In the genomic region with DNA sequence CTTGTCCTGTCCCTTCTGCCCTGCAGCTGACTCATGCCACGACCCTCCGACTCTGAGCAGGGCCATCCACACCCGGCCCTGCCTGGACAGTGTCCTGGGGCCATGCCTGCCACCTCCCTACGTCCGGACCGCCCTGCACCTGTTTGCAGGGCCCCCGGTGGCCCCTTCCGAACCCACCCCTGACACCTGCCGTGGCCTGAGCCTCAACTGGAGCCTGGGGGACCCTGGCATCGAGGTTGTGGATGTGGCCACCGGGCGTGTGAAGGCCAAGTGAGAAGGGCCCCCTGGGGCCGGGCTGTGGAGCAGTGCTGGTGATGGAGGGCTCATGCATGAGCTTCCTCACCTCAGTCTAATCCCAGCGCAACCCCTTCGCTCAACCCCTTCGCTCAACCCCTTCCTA, we compare ENCODE assay signal across 18 cellular contexts. TPM values are rescaled to one million over a fixed set of nuclear protein-coding genes. Genes with fewer than 3 reads are reported as not detected.
DNase-seq lines count a peak whose midpoint lies in the region; ATAC-seq, FAIRE-seq and TF ChIP-seq lines count a peak whose summit lies in the region.
"Had no signal": no experiment of that assay in that cellular context is flagged by ENCODE, and none has a peak within 500 bp of the region (broad histone marks: within the 10 kb centered on the region; RNA-seq: fewer than 3 reads in every experiment).

No MANE protein-coding gene starts in this region.

- H3K27ac ChIP-seq in IMR-90 (ENCODE audit: insufficient read depth, low read length) (no peak overlapping the region), H1 (ENCODE audit: low read depth, low read length) (no peak overlapping the region), skin epidermis (peak overlapping the region in 13 of 21 experiments; percentile 46 to 89 (median 71)), right atrium auricular region (no peak overlapping the region)

- no peak for FAIRE-seq in H1 (lab: Jason Lieb, UNC)

- H3K79me2 ChIP-seq in H1 (ENCODE audit: control insufficient read depth in 1 of 2, insufficient read depth in 2 of 2, low read length in 2 of 2): no peaks in the 10 kb centered on the region

- H3K4me3 ChIP-seq in IMR-90 (ENCODE audit: insufficient read depth, low read depth, low read length) (no peak overlapping the region), H1 (ENCODE audit: extremely low read depth in 1 of 4, insufficient read depth in 2 of 4, low read depth in 3 of 4, low read length in 4 of 4) (no peak overlapping the region), skin epidermis (peak overlapping the region in 4 of 7 experiments; percentile 8 to 29 (median 28)), right atrium auricular region (no peak overlapping the region)

- H3K4ac ChIP-seq in IMR-90 (ENCODE audit: low read depth, low read length) (no peak overlapping the region), H1 (replicated peaks; ENCODE audit: insufficient read length, low read depth, low read length) (no peak overlapping the region)

- TF ChIP-seq CTCF in IMR-90 (conservative IDR thresholded peaks at IDR 0.05; ENCODE audit: low read depth, low read length) (no peak), H1 (IDR thresholded peaks at IDR 0.05; ENCODE audit: control extremely low read depth in 1 of 3, insufficient read depth in 1 of 3, low read depth in 1 of 3, low read length in 3 of 3) (no peak), right atrium auricular region (IDR thresholded peaks at IDR 0.05) (no peak)

- intact Hi-C loops in IMR-90 (cut with micrococcal nuclease): no loop called here

- H3K23ac ChIP-seq in IMR-90 (ENCODE audit: low read depth, low read length) (no peak overlapping the region), H1 (ENCODE audit: insufficient read length) (no peak overlapping the region)

- H4K5ac ChIP-seq in IMR-90 (ENCODE audit: low read depth, low read length) (no peak overlapping the region), H1 (ENCODE audit: insufficient read length, low read depth, low read length) (no peak overlapping the region)

- no peaks in the 10 kb centered on the region for H3K23me2 ChIP-seq in H1 (ENCODE audit: low read depth, low read length)

- ATAC-seq in IMR-90 (ENCODE audit: low read depth): no peak
- ATAC-seq in GM19351 (IDR thresholded peaks at IDR 0.05; ENCODE audit: unreplicated experiment): no peak
- ATAC-seq: PC-3, SK-N-SH treated with all-trans-retinoic acid at 6 μM for 48 hours had no signal

- H2AK5ac ChIP-seq in IMR-90 (ENCODE audit: low read depth, low read length): no peak overlapping the region
- no peak overlapping the region; the same call in 1 of the 2 replicates for H2AK5ac ChIP-seq in H1 (ENCODE audit: low read depth, low read length)

- H4K91ac ChIP-seq in IMR-90 (ENCODE audit: insufficient read depth, low read depth, low read length) (no peak overlapping the region), H1 (replicated peaks; ENCODE audit: insufficient read length, low read length) (no peak overlapping the region)

- H3K9ac ChIP-seq in IMR-90 (ENCODE audit: low read depth, low read length): no peak overlapping the region
- no peak overlapping the region for H3K9ac ChIP-seq in H1 (replicated peaks in 1 of 4; ENCODE audit: extremely low read depth in 1 of 4, low read depth in 3 of 4, low read length in 3 of 4)

- H2AFZ ChIP-seq in IMR-90 (replicated peaks; ENCODE audit: low read length, poor library complexity): no peak overlapping the region
- H2AFZ ChIP-seq in H1 (ENCODE audit: low read length): no peak overlapping the region

- H3K79me1 ChIP-seq in IMR-90 (ENCODE audit: low read depth in 1 of 2, low read length in 2 of 2) (no peaks in the 10 kb centered on the region), H1 (ENCODE audit: low read depth, low read length) (no peaks in the 10 kb centered on the region)

- peak overlapping the region; percentile 28 for H2AK9ac ChIP-seq in IMR-90 (replicated peaks; ENCODE audit: low read depth, low read length, poor library complexity)

- no peak overlapping the region for H2BK15ac ChIP-seq in IMR-90 (ENCODE audit: low read depth, low read length)
- peak overlapping the region; percentile 97; the same call in 1 of the 2 replicates for H2BK15ac ChIP-seq in H1 (ENCODE audit: low read length)

- H3K56ac ChIP-seq in IMR-90 (ENCODE audit: extremely low read depth, insufficient read depth, low read length) (no peak overlapping the region), H1 (replicated peaks; ENCODE audit: insufficient read length, low read depth, low read length) (no peak overlapping the region)

- no peak for TF ChIP-seq EP300 in H1 (IDR thresholded peaks at IDR 0.05; ENCODE audit: borderline replicate concordance in 1 of 2, low read depth in 2 of 2, low read length in 2 of 2)

- H3K4me1 ChIP-seq in IMR-90 (ENCODE audit: control insufficient read depth, insufficient read depth, low read length) (peaks cover 2% of the 10 kb centered on the region; the same call in 1 of the 2 replicates), H1 (replicated peaks in 1 of 4; ENCODE audit: control insufficient read depth in 3 of 4, insufficient read depth in 4 of 4, low read length in 3 of 4) (peaks cover 0 to 3% (median under 1%) of the 10 kb centered on the region in 4 experiments; a peak in 2 of 7 replicates), right atrium auricular region (no peaks in the 10 kb centered on the region)

- H4K8ac ChIP-seq in IMR-90 (ENCODE audit: low read depth in 2 of 2, low read length in 2 of 2) (no peak overlapping the region), H1 (ENCODE audit: extremely low read depth, insufficient read depth, low read length) (0 out of 2 replicates have a peak overlapping the region, but pooled peaks have one; percentile 14)

- no peak overlapping the region for H3K18ac ChIP-seq in IMR-90 (ENCODE audit: low read depth, low read length)
- H3K18ac ChIP-seq in H1 (ENCODE audit: extremely low read depth, low read length): no peak overlapping the region

- POLR2A ChIA-PET in IMR-90 (lab: Charles Lee; ENCODE audit: unreplicated experiment): no interaction called here
- POLR2A ChIA-PET in H1 (lab: Charles Lee; ENCODE audit: partially characterized antibody): interaction anchor here (1.0 kb wide), 1 partner anchor 9 kb away, joined by 3 read pairs; a partner anchor contains a TSS

- H4K20me1 ChIP-seq in IMR-90 (ENCODE audit: insufficient read depth, low read length) (no peaks in the 10 kb centered on the region; the same call in 1 of the 2 replicates), H1 (replicated peaks in 1 of 2; ENCODE audit: control insufficient read depth in 1 of 2, insufficient read depth in 2 of 2, low read length in 2 of 2) (no peaks in the 10 kb centered on the region)

- WGBS in IMR-90 (ENCODE audit: extremely low coverage in 2 of 2, insufficient read length in 1 of 2), 2 experiments: no CpG with 5 or more reads among the region's 16 CpGs
- 90% methylated on average over 11 of the region's 16 CpGs; no CpG with 5 or more reads in 1 of the 2 experiments for WGBS in H1 (ENCODE audit: extremely low coverage in 1 of 2, insufficient coverage in 1 of 2, insufficient read length in 1 of 2, insufficient replicate concordance in 2 of 2, low coverage in 1 of 2, low lambda C conversion rate in 2 of 2, missing lambda C conversion rate in 1 of 2), 2 experiments

- TF ChIP-seq RAD21 in IMR-90 (IDR thresholded peaks at IDR 0.05; ENCODE audit: low read length) (no peak), H1 (IDR thresholded peaks at IDR 0.05 in 1 of 2, conservative IDR thresholded peaks at IDR 0.05 in 1 of 2; ENCODE audit: low read depth in 2 of 2, low read length in 2 of 2) (no peak)

- H3K27me3 ChIP-seq in IMR-90 (ENCODE audit: control insufficient read depth, insufficient read depth, low read length) (peaks cover 34% of the 10 kb centered on the region), H1 (replicated peaks in 1 of 4; ENCODE audit: control insufficient read depth in 3 of 4, extremely low read depth in 1 of 4, insufficient read depth in 3 of 4, low read length in 3 of 4) (no peaks in the 10 kb centered on the region), right atrium auricular region (no peaks in the 10 kb centered on the region)

- H3K4me2 ChIP-seq in IMR-90 (ENCODE audit: low read depth, low read length) (no peak overlapping the region), H1 (ENCODE audit: insufficient read depth in 1 of 2, low read depth in 2 of 2, low read length in 2 of 2) (no peak overlapping the region)

- H2BK120ac ChIP-seq in IMR-90 (ENCODE audit: low read depth, low read length): no peak overlapping the region
- no peak overlapping the region for H2BK120ac ChIP-seq in H1 (replicated peaks; ENCODE audit: low read depth, low read length)

- no peaks in the 10 kb centered on the region for H3K9me1 ChIP-seq in IMR-90 (ENCODE audit: insufficient read depth, low read length)

- H2BK20ac ChIP-seq in IMR-90 (ENCODE audit: low read depth, low read length): no peak overlapping the region
- no peak overlapping the region for H2BK20ac ChIP-seq in H1 (ENCODE audit: low read length)

- TF ChIP-seq POLR2A in IMR-90 (IDR thresholded peaks at IDR 0.05; ENCODE audit: low read depth, low read length) (no peak), H1 (IDR thresholded peaks at IDR 0.05; ENCODE audit: control extremely low read depth in 1 of 2, low read depth in 2 of 2, low read length in 2 of 2) (no peak)

- CTCF ChIA-PET in IMR-90 (lab: Yijun Ruan, JAX): no interaction called here
- CTCF ChIA-PET in H1 (lab: Charles Lee; ENCODE audit: partially characterized antibody): interaction anchor here (0.6 to 1.9 kb wide), 5 partner anchors 9 to 287 kb away, joined by 3 to 7 read pairs (median 3); a partner anchor contains a TSS

- no peaks in the 10 kb centered on the region for H3K9me3 ChIP-seq in IMR-90 (ENCODE audit: control insufficient read depth, insufficient read depth, low read length)
- no peaks in the 10 kb centered on the region; a peak in 1 of 4 replicates for H3K9me3 ChIP-seq in H1 (ENCODE audit: insufficient read depth in 2 of 2, low read depth in 1 of 2, low read length in 1 of 2)
- H3K9me3 ChIP-seq in right atrium auricular region: no peaks in the 10 kb centered on the region

- no peak for DNase-seq in IMR-90
- no peak for DNase-seq in H1 (ENCODE audit: low read depth in 1 of 2, low spot score in 2 of 2)
- DNase-seq in right atrium auricular region (ENCODE audit: low spot score): no peak
- DNase-seq: ACHN, DMS79 treated with DMSO at 0.1 percent for 48 hours, GOT3, NCI-H1436, NCI-H1930, NCI-H226, NCI-H524, PC-3, RPMI8226, SHP77 treated with DMSO at 0.1 percent for 48 hours had no signal

- peak overlapping the region; percentile 75; the same call in 1 of the 2 replicates for H2BK12ac ChIP-seq in H1 (ENCODE audit: low read depth, low read length)

- dilution Hi-C loops in IMR-90 (cut with HindIII; ENCODE audit: low sequenced_read_pairs, unreplicated experiment): no loop called here

- no TSS peak for BruUV-seq in IMR-90 (replicated peaks; lab: Mats Ljungman, UMichigan)

- H3K36me3 ChIP-seq in IMR-90 (ENCODE audit: control insufficient read depth, insufficient read depth, low read length): no peaks in the 10 kb centered on the region
- H3K36me3 ChIP-seq in H1 (ENCODE audit: control insufficient read depth in 2 of 4, insufficient read depth in 4 of 4, low read length in 3 of 4): no peaks in the 10 kb centered on the region
- H3K36me3 ChIP-seq in right atrium auricular region: no peaks in the 10 kb centered on the region

- in situ Hi-C loops in IMR-90 (cut with MboI; ENCODE audit: low sequenced_read_pairs): no loop called here

- H3K14ac ChIP-seq in IMR-90 (replicated peaks; ENCODE audit: low read depth, low read length) (no peak overlapping the region), H1 (ENCODE audit: insufficient read length) (no peak overlapping the region)

- H2BK5ac ChIP-seq in IMR-90 (ENCODE audit: low read depth, low read length, poor library complexity, severe bottlenecking) (no peak overlapping the region), H1 (ENCODE audit: low read depth, low read length) (no peak overlapping the region)

RNA-seq across cellular contexts. Expression of a gene that starts 5.1 kb away (rescaled TPM):
- total RNA-seq in IMR-90 (2012; rRNA removed) (not detected in 2 replicates), right atrium auricular region (under 1 TPM in 1 of 2 donors, not detected in 1; 0.19 TPM)
- polyA plus RNA-seq in IMR-90 (2012; rRNA removed) (not detected in 2 replicates), H1 (2011; rRNA removed) (1.2 and 2.3 TPM in 2 replicates)
- 0.06 TPM in 1 of 2 replicates, not detected in the other for polyA plus RNA-seq in IMR-90 (2012; cell fraction: cytosol; rRNA removed)
- polyA plus RNA-seq in IMR-90 (2012; cell fraction: nucleus; rRNA removed; ENCODE audit: low replicate concordance): 0.03 TPM in 1 of 2 replicates, not detected in the other
- 1.3 and 1.6 TPM in 2 replicates for total RNA-seq in H1 (2021; fragmentation: NEBNext Ultra II Directional; extraction: Animal tissue kit (Norgen Biotek cat#: 25700))
- 1.8 TPM for polyA plus RNA-seq in H1 (2011; cell fraction: cytosol; rRNA removed)
- 4.1 TPM for polyA plus RNA-seq in H1 (2011; cell fraction: nucleus; rRNA removed)
- 0.64 to 0.78 TPM (median 0.70 TPM) in 4 replicates for polyA plus RNA-seq in H1 (2012, experiment 1 of 2)
- polyA plus RNA-seq in H1 (2012, experiment 2 of 2): 0.46 TPM
- polyA plus RNA-seq in H1 (2013, experiment 1 of 2): 0.51 TPM
- 0.33 TPM for polyA plus RNA-seq in H1 (2013, experiment 2 of 2)
- polyA minus RNA-seq in H1 (2011; rRNA and poly(A)+ RNA removed): 0.17 and 0.25 TPM in 2 replicates
- polyA minus RNA-seq in H1 (2011; cell fraction: cytosol; rRNA and poly(A)+ RNA removed): 1.9 TPM
- 0.90 TPM for polyA minus RNA-seq in H1 (2011; cell fraction: nucleus; rRNA and poly(A)+ RNA removed)
- total RNA-seq: M059J, PC-3 had no signal
- polyA plus RNA-seq: CD14-positive monocyte had no signal

RNA-seq across cellular contexts. Expression of a gene that starts 9.2 kb away (rescaled TPM):
- 6.1 and 7.3 TPM in 2 replicates for total RNA-seq in IMR-90 (2012; rRNA removed)
- 35.5 and 41.6 TPM in 2 replicates for polyA plus RNA-seq in IMR-90 (2012; rRNA removed)
- 15.1 and 17.4 TPM in 2 replicates for polyA plus RNA-seq in IMR-90 (2012; cell fraction: cytosol; rRNA removed)
- 397 and 707 TPM in 2 replicates for polyA plus RNA-seq in IMR-90 (2012; cell fraction: nucleus; rRNA removed; ENCODE audit: low replicate concordance)
- total RNA-seq in H1 (2021; fragmentation: NEBNext Ultra II Directional; extraction: Animal tissue kit (Norgen Biotek cat#: 25700)): 63.8 and 68.0 TPM in 2 replicates
- 44.6 and 81.6 TPM in 2 replicates for polyA plus RNA-seq in H1 (2011; rRNA removed)
- 60.1 TPM for polyA plus RNA-seq in H1 (2011; cell fraction: cytosol; rRNA removed)
- 466 TPM for polyA plus RNA-seq in H1 (2011; cell fraction: nucleus; rRNA removed)
- 65.5 to 73.4 TPM (median 68.4 TPM) in 4 replicates for polyA plus RNA-seq in H1 (2012, experiment 1 of 2)
- polyA plus RNA-seq in H1 (2012, experiment 2 of 2): 42.0 TPM
- polyA plus RNA-seq in H1 (2013, experiment 1 of 2): 52.5 TPM
- polyA plus RNA-seq in H1 (2013, experiment 2 of 2): 44.5 TPM
- polyA minus RNA-seq in H1 (2011; rRNA and poly(A)+ RNA removed): 38.9 and 40.4 TPM in 2 replicates
- polyA minus RNA-seq in H1 (2011; cell fraction: cytosol; rRNA and poly(A)+ RNA removed): 37.3 TPM
- polyA minus RNA-seq in H1 (2011; cell fraction: nucleus; rRNA and poly(A)+ RNA removed): 82.2 TPM
- 10 to 100 TPM; 16.2 to 18.4 TPM for total RNA-seq in right atrium auricular region

RNA-seq across cellular contexts. Expression of a gene that starts 43.7 kb away (rescaled TPM):
- total RNA-seq in IMR-90 (2012; rRNA removed): not detected in 2 replicates
- not detected in 2 replicates for polyA plus RNA-seq in IMR-90 (2012; rRNA removed)
- not detected in 2 replicates for polyA plus RNA-seq in IMR-90 (2012; cell fraction: cytosol; rRNA removed)
- polyA plus RNA-seq in IMR-90 (2012; cell fraction: nucleus; rRNA removed; ENCODE audit: low replicate concordance): not detected in 2 replicates
- total RNA-seq in H1 (2021; fragmentation: NEBNext Ultra II Directional; extraction: Animal tissue kit (Norgen Biotek cat#: 25700)): not detected in 2 replicates
- not detected in 2 replicates for polyA plus RNA-seq in H1 (2011; rRNA removed)
- not detected for polyA plus RNA-seq in H1 (2011; cell fraction: cytosol; rRNA removed)
- polyA plus RNA-seq in H1 (2011; cell fraction: nucleus; rRNA removed): not detected
- polyA plus RNA-seq in H1 (2012, experiment 1 of 2): not detected in 4 replicates
- not detected for polyA plus RNA-seq in H1 (2012, experiment 2 of 2)
- polyA plus RNA-seq in H1 (2013, experiment 1 of 2): not detected
- not detected for polyA plus RNA-seq in H1 (2013, experiment 2 of 2)
- 0.02 TPM in 1 of 2 replicates, not detected in the other for polyA minus RNA-seq in H1 (2011; rRNA and poly(A)+ RNA removed)
- polyA minus RNA-seq in H1 (2011; cell fraction: cytosol; rRNA and poly(A)+ RNA removed): not detected
- not detected for polyA minus RNA-seq in H1 (2011; cell fraction: nucleus; rRNA and poly(A)+ RNA removed)
- total RNA-seq in right atrium auricular region: not detected
- total RNA-seq: M059J had no signal
- polyA plus RNA-seq: CD14-positive monocyte had no signal

RNA-seq across cellular contexts. Expression of a gene that starts 51.0 kb away (rescaled TPM):
- not detected in 2 replicates for total RNA-seq in IMR-90 (2012; rRNA removed)
- 0.05 TPM in 1 of 2 replicates, not detected in the other for polyA plus RNA-seq in IMR-90 (2012; rRNA removed)
- polyA plus RNA-seq in IMR-90 (2012; cell fraction: cytosol; rRNA removed): not detected in 2 replicates
- polyA plus RNA-seq in IMR-90 (2012; cell fraction: nucleus; rRNA removed; ENCODE audit: low replicate concordance): 0.10 and 0.23 TPM in 2 replicates
- 0.09 and 0.27 TPM in 2 replicates for total RNA-seq in H1 (2021; fragmentation: NEBNext Ultra II Directional; extraction: Animal tissue kit (Norgen Biotek cat#: 25700))
- polyA plus RNA-seq in H1 (2011; rRNA removed): 0.06 and 0.15 TPM in 2 replicates
- polyA plus RNA-seq in H1 (2011; cell fraction: cytosol; rRNA removed): 0.12 TPM
- polyA plus RNA-seq in H1 (2011; cell fraction: nucleus; rRNA removed): 0.58 TPM
- polyA plus RNA-seq in H1 (2012, experiment 1 of 2): 0.36 to 2.1 TPM (median 0.61 TPM) in 4 replicates
- polyA plus RNA-seq in H1 (2012, experiment 2 of 2): 0.25 TPM
- 0.10 TPM for polyA plus RNA-seq in H1 (2013, experiment 1 of 2)
- 0.13 TPM for polyA plus RNA-seq in H1 (2013, experiment 2 of 2)
- polyA minus RNA-seq in H1 (2011; rRNA and poly(A)+ RNA removed): 0.13 and 0.20 TPM in 2 replicates
- not detected for polyA minus RNA-seq in H1 (2011; cell fraction: cytosol; rRNA and poly(A)+ RNA removed)
- polyA minus RNA-seq in H1 (2011; cell fraction: nucleus; rRNA and poly(A)+ RNA removed): not detected
- 1 to 10 TPM in 1 of 2 donors, not detected in 1; 1.8 TPM for total RNA-seq in right atrium auricular region
- total RNA-seq: M059J, PC-3 had no signal

RNA-seq across cellular contexts. Expression of a gene that starts 51.1 kb away (rescaled TPM):
- total RNA-seq in IMR-90 (2012; rRNA removed) (18.3 and 25.6 TPM in 2 replicates), right atrium auricular region (10 to 100 TPM; 14.6 to 15.4 TPM)
- polyA plus RNA-seq in IMR-90 (2012; rRNA removed) (9.4 and 11.6 TPM in 2 replicates), H1 (2011; rRNA removed) (18.2 and 25.0 TPM in 2 replicates)
- 12.5 and 22.4 TPM in 2 replicates for polyA plus RNA-seq in IMR-90 (2012; cell fraction: cytosol; rRNA removed)
- 11.9 and 26.2 TPM in 2 replicates for polyA plus RNA-seq in IMR-90 (2012; cell fraction: nucleus; rRNA removed; ENCODE audit: low replicate concordance)
- 55.7 and 58.5 TPM in 2 replicates for total RNA-seq in H1 (2021; fragmentation: NEBNext Ultra II Directional; extraction: Animal tissue kit (Norgen Biotek cat#: 25700))
- 34.1 TPM for polyA plus RNA-seq in H1 (2011; cell fraction: cytosol; rRNA removed)
- 16.4 TPM for polyA plus RNA-seq in H1 (2011; cell fraction: nucleus; rRNA removed)
- 30.7 to 44.0 TPM (median 34.1 TPM) in 4 replicates for polyA plus RNA-seq in H1 (2012, experiment 1 of 2)
- 4.5 TPM for polyA plus RNA-seq in H1 (2012, experiment 2 of 2)
- polyA plus RNA-seq in H1 (2013, experiment 1 of 2): 26.5 TPM
- polyA plus RNA-seq in H1 (2013, experiment 2 of 2): 28.9 TPM
- 54.2 and 75.7 TPM in 2 replicates for polyA minus RNA-seq in H1 (2011; rRNA and poly(A)+ RNA removed)
- polyA minus RNA-seq in H1 (2011; cell fraction: cytosol; rRNA and poly(A)+ RNA removed): 24.4 TPM
- polyA minus RNA-seq in H1 (2011; cell fraction: nucleus; rRNA and poly(A)+ RNA removed): 18.6 TPM

Comparison
In these comparisons a context has a peak if more than half of its experiments do, and no peak if none do; other contexts are left out.
1. H3K27ac ChIP-seq: peak in skin epidermis (13 of 21); none in IMR-90 (single experiment), H1 (single experiment) and right atrium auricular region (0 of 2).
2. H3K4me3 ChIP-seq: peak in skin epidermis (4 of 7); none in IMR-90 (single experiment), H1 (0 of 4) and right atrium auricular region (0 of 2).